Comparison of ENCODE assay signal across 28 cellular contexts in genomic region chr5:115516372-115516771, GRCh38.
"Had no signal": no experiment of that assay in that cellular context is flagged by ENCODE, and none has a peak within 500 bp of the region (broad histone marks: within the 10 kb centered on the region; RNA-seq: fewer than 3 reads in every experiment).

No MANE protein-coding gene starts in this region.

- H3K4me3 ChIP-seq: pancreas, prostate gland, right lobe of liver, sigmoid colon, stomach, thoracic aorta, tibial artery, transverse colon, upper lobe of right lung, uterus had no signal

- H3K36me3 Mint-ChIP-seq: natural killer cell treated with Interleukin-12 subunit alpha and Interleukin-12 subunit beta and Interleukin-15 and Interleukin-18, amount 100 ng/mL, for 72 hours had no signal

- H3K4me3 Mint-ChIP-seq: naive thymus-derived CD8-positive, alpha-beta T cell; natural killer cell treated with Interleukin-12 subunit alpha and Interleukin-12 subunit beta and Interleukin-15 and Interleukin-18, amount 100 ng/mL, for 72 hours; nephron progenitor cell; neural crest cell; stimulated activated effector memory CD8-positive, alpha-beta T cell treated with anti-CD3 and anti-CD28 coated beads, Interleukin-12 subunit alpha, Interleukin-12 subunit beta, amount 100 ng/mL, for 72 hours; stimulated activated naive B cell treated with anti-CD40 and anti-IgM and Interleukin-4, amounts not matched to agents 10 μg/mL and 1 μg/mL and 100 μg/mL, for 72 hours; stimulated activated naive CD8-positive, alpha-beta T cell treated with anti-CD3 and anti-CD28 coated beads, Interleukin-15, Interleukin-2, amounts not matched to agents 100 ng/mL and 50 ng/mL, for 24 hours; type B pancreatic cell had no signal

- ATAC-seq: naive thymus-derived CD8-positive, alpha-beta T cell; natural killer cell treated with Interleukin-12 subunit alpha and Interleukin-12 subunit beta and Interleukin-15 and Interleukin-18, amount 100 ng/mL, for 72 hours; right cardiac atrium; right lobe of liver; stimulated activated effector memory CD8-positive, alpha-beta T cell treated with anti-CD3 and anti-CD28 coated beads, Interleukin-12 subunit alpha, Interleukin-12 subunit beta, amount 100 ng/mL, for 72 hours; stimulated activated naive B cell treated with anti-CD40 and anti-IgM and Interleukin-4, amounts not matched to agents 10 μg/mL and 1 μg/mL and 100 μg/mL, for 72 hours; upper lobe of right lung had no signal

- H3K27ac ChIP-seq: neutrophil, pancreas, prostate gland, right lobe of liver, sigmoid colon, stomach, thoracic aorta, tibial artery, transverse colon, upper lobe of right lung, uterus had no signal

- H3K27me3 ChIP-seq: neutrophil, pancreas, right lobe of liver, sigmoid colon, stomach, tibial artery, transverse colon, upper lobe of right lung, uterus had no signal

- H3K27ac Mint-ChIP-seq: naive thymus-derived CD8-positive, alpha-beta T cell; natural killer cell treated with Interleukin-12 subunit alpha and Interleukin-12 subunit beta and Interleukin-15 and Interleukin-18, amount 100 ng/mL, for 72 hours; nephron progenitor cell; stimulated activated effector memory CD8-positive, alpha-beta T cell treated with anti-CD3 and anti-CD28 coated beads, Interleukin-12 subunit alpha, Interleukin-12 subunit beta, amount 100 ng/mL, for 72 hours; stimulated activated naive B cell treated with anti-CD40 and anti-IgM and Interleukin-4, amounts not matched to agents 10 μg/mL and 1 μg/mL and 100 μg/mL, for 72 hours; stimulated activated naive CD8-positive, alpha-beta T cell treated with anti-CD3 and anti-CD28 coated beads, Interleukin-15, Interleukin-2, amounts not matched to agents 100 ng/mL and 50 ng/mL, for 24 hours; type B pancreatic cell had no signal

- H3K4me1 Mint-ChIP-seq: nephron progenitor cell; stimulated activated effector memory CD8-positive, alpha-beta T cell treated with anti-CD3 and anti-CD28 coated beads, Interleukin-12 subunit alpha, Interleukin-12 subunit beta, amount 100 ng/mL, for 72 hours had no signal

- H3K9me3 ChIP-seq: neutrophil, pancreas, prostate gland, right lobe of liver, sigmoid colon, stomach, thoracic aorta, tibial artery, transverse colon, upper lobe of right lung, uterus had no signal

- H3K9me3 Mint-ChIP-seq: natural killer cell treated with Interleukin-12 subunit alpha and Interleukin-12 subunit beta and Interleukin-15 and Interleukin-18, amount 100 ng/mL, for 72 hours; nephron progenitor cell; stimulated activated naive CD8-positive, alpha-beta T cell treated with anti-CD3 and anti-CD28 coated beads, Interleukin-15, Interleukin-2, amounts not matched to agents 100 ng/mL and 50 ng/mL, for 24 hours had no signal

- H3K36me3 ChIP-seq: neutrophil, pancreas, prostate gland, right lobe of liver, thoracic aorta, tibial artery, transverse colon, uterus had no signal

- H3K4me1 ChIP-seq: pancreas, prostate gland, right lobe of liver, sigmoid colon, stomach, transverse colon, upper lobe of right lung, uterus had no signal

- H3K27me3 Mint-ChIP-seq: naive thymus-derived CD8-positive, alpha-beta T cell; natural killer cell treated with Interleukin-12 subunit alpha and Interleukin-12 subunit beta and Interleukin-15 and Interleukin-18, amount 100 ng/mL, for 72 hours; stimulated activated naive B cell treated with anti-CD40 and anti-IgM and Interleukin-4, amounts not matched to agents 10 μg/mL and 1 μg/mL and 100 μg/mL, for 72 hours; stimulated activated naive CD8-positive, alpha-beta T cell treated with anti-CD3 and anti-CD28 coated beads, Interleukin-15, Interleukin-2, amounts not matched to agents 100 ng/mL and 50 ng/mL, for 24 hours; type B pancreatic cell had no signal

- DNase-seq: naive thymus-derived CD8-positive, alpha-beta T cell; nephron progenitor cell; nucleus accumbens; pancreas; retina; right cardiac atrium; right lobe of liver; sigmoid colon; small intestine; stimulated activated CD4-positive, alpha-beta T cell treated with anti-CD3 and anti-CD28 coated beads, Interleukin-15, amount 100 ng/mL, for 24 hours; stimulated activated CD4-positive, alpha-beta T cell treated with anti-CD3 and anti-CD28 coated beads, Interleukin-2, amount 100 ng/mL, for 24 hours; stimulated activated CD4-positive, alpha-beta T cell treated with anti-CD3 and anti-CD28 coated beads, Interleukin-2, amount 100 ng/mL, for 48 hours; stimulated activated CD4-positive, alpha-beta T cell treated with anti-CD3 and anti-CD28 coated beads, Interleukin-4, amount 100 ng/mL, for 24 hours; stimulated activated naive B cell treated with anti-CD40 and anti-IgM and Interleukin-4, amounts not matched to agents 10 μg/mL and 1 μg/mL and 100 μg/mL, for 72 hours; stimulated activated naive CD4-positive, alpha-beta T cell treated with Interleukin-2 at 50 U/mL for 16 hours; stomach; tibial artery; transverse colon; upper lobe of right lung; uterus had no signal
